In the genomic region with DNA sequence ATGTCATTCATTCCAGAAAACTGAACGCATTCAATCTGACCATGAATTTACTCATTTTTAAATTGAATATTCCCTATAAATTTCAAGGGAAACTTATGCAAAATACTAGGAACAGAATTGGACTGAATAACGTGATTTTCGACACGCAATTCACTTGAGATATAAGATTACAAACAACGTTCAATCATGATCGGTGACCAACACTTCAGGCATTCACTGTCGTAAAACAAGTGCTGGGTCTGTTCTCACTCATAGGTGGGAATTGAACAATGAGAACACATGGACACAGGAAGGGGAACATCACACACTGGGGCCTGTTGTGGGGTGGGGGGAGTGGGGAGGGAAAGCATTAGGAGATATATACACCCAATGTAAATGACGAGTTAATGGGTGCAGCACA, we compare ENCODE assay signal across 1 cellular context. TPM values are rescaled to one million over a fixed set of nuclear protein-coding genes. Genes with fewer than 3 reads are reported as not detected.
"Had no signal": no experiment of that assay in that cellular context is flagged by ENCODE, and none has a peak within 500 bp of the region (broad histone marks: within the 10 kb centered on the region; RNA-seq: fewer than 3 reads in every experiment).

No MANE protein-coding gene starts in this region.

RNA-seq across cellular contexts. Expression of gene RTL8B, which starts 2.5 kb away (rescaled TPM):
- total RNA-seq: HT-29 had no signal

RNA-seq across cellular contexts. Expression of gene RTL8C, which starts 12.3 kb away (rescaled TPM):
- total RNA-seq: HT-29 had no signal

RNA-seq across cellular contexts. Expression of gene SMIM10, which starts 29.1 kb away (rescaled TPM):
- total RNA-seq: HT-29 had no signal
